11 cellular contexts compared by ENCODE assay signal in genomic region chr10:75098902-75099673, GRCh38.
"Had no signal": no experiment of that assay in that cellular context is flagged by ENCODE, and none has a peak within 500 bp of the region (broad histone marks: within the 10 kb centered on the region; RNA-seq: fewer than 3 reads in every experiment).

No MANE protein-coding gene starts in this region.

- H3K4me3 Mint-ChIP-seq: activated CD8-positive, alpha-beta memory T cell treated with anti-CD3 and anti-CD28 coated beads, Interleukin-2, amount 10 ng/mL, durations not matched to agents 7 days and 5 days; activated naive CD8-positive, alpha-beta T cell treated with anti-CD3 and anti-CD28 coated beads, Interleukin-2, amount 10 ng/mL, durations not matched to agents 7 days and 5 days; activated T-helper 17 cell treated with anti-CD3 and anti-CD28 coated beads, Interleukin-2, amount 50 U/mL, for 72 hours; effector memory CD8-positive, alpha-beta T cell; mesothelial cell of epicardium; nephron; T-helper 1 cell treated with Interleukin-12 subunit alpha and Interleukin-12 subunit beta and Interleukin-4 antibody, amounts not matched to agents 30 μg/mL and 1 μg/mL, for 36 hours had no signal

- H3K9me3 ChIP-seq: esophagus squamous epithelium, lower lobe of right lung, tibial artery had no signal

- H3K9me3 Mint-ChIP-seq: activated naive CD8-positive, alpha-beta T cell treated with anti-CD3 and anti-CD28 coated beads, Interleukin-2, amount 10 ng/mL, durations not matched to agents 7 days and 5 days; activated T-helper 17 cell treated with anti-CD3 and anti-CD28 coated beads, Interleukin-2, amount 50 U/mL, for 72 hours; effector memory CD8-positive, alpha-beta T cell; mesothelial cell of epicardium; nephron; T-helper 1 cell treated with Interleukin-12 subunit alpha and Interleukin-12 subunit beta and Interleukin-4 antibody, amounts not matched to agents 30 μg/mL and 1 μg/mL, for 36 hours had no signal

- H3K27me3 ChIP-seq: esophagus squamous epithelium had no signal

- H3K36me3 Mint-ChIP-seq: activated CD8-positive, alpha-beta memory T cell treated with anti-CD3 and anti-CD28 coated beads, Interleukin-2, amount 10 ng/mL, durations not matched to agents 7 days and 5 days; activated naive CD8-positive, alpha-beta T cell treated with anti-CD3 and anti-CD28 coated beads, Interleukin-2, amount 10 ng/mL, durations not matched to agents 7 days and 5 days; mesothelial cell of epicardium had no signal

- H3K27ac ChIP-seq: esophagus squamous epithelium, lower lobe of right lung, tibial artery, VCaP had no signal

- H3K4me1 Mint-ChIP-seq: activated T-helper 17 cell treated with anti-CD3 and anti-CD28 coated beads, Interleukin-2, amount 50 U/mL, for 72 hours had no signal

- H3K27ac Mint-ChIP-seq: activated CD8-positive, alpha-beta memory T cell treated with anti-CD3 and anti-CD28 coated beads, Interleukin-2, amount 10 ng/mL, durations not matched to agents 7 days and 5 days; activated naive CD8-positive, alpha-beta T cell treated with anti-CD3 and anti-CD28 coated beads, Interleukin-2, amount 10 ng/mL, durations not matched to agents 7 days and 5 days; effector memory CD8-positive, alpha-beta T cell; mesothelial cell of epicardium; T-helper 1 cell treated with Interleukin-12 subunit alpha and Interleukin-12 subunit beta and Interleukin-4 antibody, amounts not matched to agents 30 μg/mL and 1 μg/mL, for 36 hours had no signal

- H3K27me3 Mint-ChIP-seq: activated CD8-positive, alpha-beta memory T cell treated with anti-CD3 and anti-CD28 coated beads, Interleukin-2, amount 10 ng/mL, durations not matched to agents 7 days and 5 days; activated naive CD8-positive, alpha-beta T cell treated with anti-CD3 and anti-CD28 coated beads, Interleukin-2, amount 10 ng/mL, durations not matched to agents 7 days and 5 days; activated T-helper 17 cell treated with anti-CD3 and anti-CD28 coated beads, Interleukin-2, amount 50 U/mL, for 72 hours; effector memory CD8-positive, alpha-beta T cell had no signal

- H3K36me3 ChIP-seq: esophagus squamous epithelium, lower lobe of right lung, tibial artery had no signal

- H3K4me3 ChIP-seq: esophagus squamous epithelium, lower lobe of right lung, tibial artery had no signal

- DNase-seq: esophagus squamous epithelium had no signal
